8 cellular contexts compared by ENCODE assay signal in the genomic region with DNA sequence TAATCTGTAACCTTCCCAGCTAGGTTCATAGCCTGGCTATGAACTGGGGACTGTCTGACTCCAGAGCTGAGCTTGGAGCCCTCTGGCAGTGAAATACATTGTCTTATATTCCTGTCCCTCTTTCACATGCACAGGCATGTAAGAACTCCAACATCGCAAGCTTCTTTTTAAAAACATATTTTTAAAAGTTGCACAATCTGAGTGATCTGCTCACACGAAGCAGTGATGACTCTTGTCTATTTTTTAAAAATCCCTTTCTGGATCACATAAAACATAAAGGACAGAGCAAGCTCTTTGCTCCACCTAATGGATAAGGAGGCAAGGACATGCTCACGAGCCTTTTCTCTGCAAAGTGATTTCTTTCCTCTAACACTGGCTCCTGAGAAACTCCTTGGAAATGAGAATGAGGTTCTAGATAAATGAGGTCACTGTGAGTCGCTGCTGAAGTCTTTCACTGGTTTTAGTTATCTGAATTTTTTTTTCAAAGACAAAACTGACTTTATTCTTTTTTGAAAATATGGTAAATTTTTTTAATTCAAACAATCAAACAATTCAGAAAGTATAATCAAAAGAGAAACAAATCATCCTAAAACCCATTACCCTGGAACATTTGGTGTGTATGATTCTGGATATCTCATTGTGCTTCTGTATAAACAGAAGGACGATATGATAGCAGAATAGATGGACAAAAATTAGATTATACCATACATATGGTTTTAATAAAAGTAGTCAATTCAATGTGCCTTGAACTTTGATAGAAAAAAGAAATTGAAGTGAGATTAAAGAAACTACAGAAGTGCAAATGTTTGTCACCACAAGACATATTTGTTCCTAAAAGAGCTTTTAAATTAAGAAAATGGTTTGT. TPM values are rescaled to one million over a fixed set of nuclear protein-coding genes. Genes with fewer than 3 reads are reported as not detected.
A peak's percentile ranks its signal among the peaks of the same experiment; 100 is the strongest.
DNase-seq lines count a peak whose midpoint lies in the region; ATAC-seq, FAIRE-seq and TF ChIP-seq lines count a peak whose summit lies in the region.

No MANE protein-coding gene starts in this region.

- H3K79me2 ChIP-seq in HCT116 (ENCODE audit: insufficient read depth, low read length): no peaks in the 10 kb centered on the region

- TF ChIP-seq RAD21 in A549 (conservative IDR thresholded peaks at IDR 0.05 in 1 of 2, IDR thresholded peaks at IDR 0.05 in 1 of 2): peak; percentile 58 to 65
- TF ChIP-seq RAD21 in HCT116 (IDR thresholded peaks at IDR 0.05; ENCODE audit: low read depth): peak; percentile 83

- WGBS in A549 (ENCODE audit: missing lambda C conversion rate): under 1% methylated on average over 5 of the region's 5 CpGs
- 15 to 33% methylated on average over 5 of the region's 5 CpGs for WGBS in gastroesophageal sphincter (ENCODE audit: low coverage in 1 of 2), 2 donors
- 24 to 31% (median 28%) methylated on average over 5 of the region's 5 CpGs for WGBS in stomach, 5 donors

- H3K4me1 ChIP-seq in A549 (no peaks in the 10 kb centered on the region), HCT116 (ENCODE audit: control insufficient read depth in 1 of 2, insufficient read depth in 2 of 2, low read length in 2 of 2) (no peaks in the 10 kb centered on the region), RWPE2 (ENCODE audit: insufficient read depth, poor library complexity, severe bottlenecking) (peaks cover 13% of the 10 kb centered on the region), gastroesophageal sphincter (peaks cover 0 to 16% (median 14%) of the 10 kb centered on the region in 3 donors), stomach (peaks cover 0 to 4% (median 0%) of the 10 kb centered on the region in 4 donors)

- H3K27me3 Mint-ChIP-seq in naive thymus-derived CD8-positive, alpha-beta T cell: peaks cover 19 to 57% (median 47%) of the 10 kb centered on the region in 5 donors

- H4K20me1 ChIP-seq in HCT116 (ENCODE audit: insufficient read depth): no peaks in the 10 kb centered on the region

- no peaks in the 10 kb centered on the region for H3K9me3 Mint-ChIP-seq in naive thymus-derived CD8-positive, alpha-beta T cell

- TF ChIP-seq POLR2A in A549 (IDR thresholded peaks at IDR 0.05; ENCODE audit: low read length) (no peak), HCT116 (IDR thresholded peaks at IDR 0.05; ENCODE audit: borderline replicate concordance, extremely low read depth, insufficient read depth, insufficient read length) (no peak), gastroesophageal sphincter (IDR thresholded peaks at IDR 0.05) (no peak), stomach (IDR thresholded peaks at IDR 0.05) (no peak)

- FAIRE-seq in A549 (lab: Jason Lieb, UNC): peak; percentile 7

- H3K4me3 ChIP-seq in A549 (no peak overlapping the region), HCT116 (replicated peaks in 1 of 2; ENCODE audit: low read depth in 1 of 2, low read length in 2 of 2) (no peak overlapping the region), RWPE2 (ENCODE audit: severe bottlenecking) (no peak overlapping the region), gastroesophageal sphincter (no peak overlapping the region), stomach (no peak overlapping the region)

- H3K9me3 ChIP-seq in A549 (no peaks in the 10 kb centered on the region), HCT116 (ENCODE audit: control insufficient read depth in 1 of 2, insufficient read depth in 1 of 2, low read depth in 1 of 2, low read length in 2 of 2) (no peaks in the 10 kb centered on the region), RWPE2 (ENCODE audit: severe bottlenecking) (no peaks in the 10 kb centered on the region), gastroesophageal sphincter (no peaks in the 10 kb centered on the region), stomach (no peaks in the 10 kb centered on the region)

- H3K27me3 ChIP-seq in HCT116 (ENCODE audit: insufficient read depth, low read length): no peaks in the 10 kb centered on the region
- no peaks in the 10 kb centered on the region for H3K27me3 ChIP-seq in RWPE2 (ENCODE audit: insufficient read depth, poor library complexity, severe bottlenecking)
- peaks cover 9% of the 10 kb centered on the region for H3K27me3 ChIP-seq in gastroesophageal sphincter
- H3K27me3 ChIP-seq in stomach: no peaks in the 10 kb centered on the region

- no peak overlapping the region for H3K9ac ChIP-seq in HCT116 (ENCODE audit: low read length)

- H3K9me2 ChIP-seq in HCT116 (ENCODE audit: insufficient read depth): no peaks in the 10 kb centered on the region

- peak; percentile 30 to 53 for DNase-seq in A549 (ENCODE audit: low read depth in 1 of 2, low spot score in 1 of 2)
- peak; percentile 26 for DNase-seq in HCT116 (ENCODE audit: low read depth, low spot score)
- no peak for DNase-seq in RWPE2 (ENCODE audit: low spot score)
- DNase-seq in stomach: no peak
- no peak for DNase-seq in naive thymus-derived CD8-positive, alpha-beta T cell

- peak; percentile 58 for TF ChIP-seq CTCF in A549 (IDR thresholded peaks at IDR 0.05)
- TF ChIP-seq CTCF in HCT116 (IDR thresholded peaks at IDR 0.05 in 2 of 3, conservative IDR thresholded peaks at IDR 0.05 in 1 of 3; ENCODE audit: borderline replicate concordance in 1 of 3, insufficient read depth in 1 of 3, low read depth in 2 of 3, low read length in 2 of 3): peak; percentile 59 to 81 (median 68)
- peak; percentile 89 for TF ChIP-seq CTCF in RWPE2 (IDR thresholded peaks at IDR 0.05; ENCODE audit: poor library complexity, severe bottlenecking)
- peak in 3 of 4 experiments; percentile 43 to 57 (median 53) for TF ChIP-seq CTCF in gastroesophageal sphincter (IDR thresholded peaks at IDR 0.05)
- peak in 5 of 7 experiments; percentile 24 to 54 (median 40) for TF ChIP-seq CTCF in stomach (IDR thresholded peaks at IDR 0.05)

- ATAC-seq in A549 (peak; percentile 81 to 92), HCT116 (peak; percentile 91), RWPE2 (ENCODE audit: low read depth) (peak; percentile 92), gastroesophageal sphincter (peak; percentile 88), GM18520 (IDR thresholded peaks at IDR 0.05; ENCODE audit: unreplicated experiment) (no peak), HG03135 (IDR thresholded peaks at IDR 0.05; ENCODE audit: unreplicated experiment) (no peak)
- no peak for ATAC-seq in naive thymus-derived CD8-positive, alpha-beta T cell

- H3K4me2 ChIP-seq in A549 (0 out of 3 replicates have a peak overlapping the region, but pooled peaks have one; percentile 19), HCT116 (ENCODE audit: low read length) (no peak overlapping the region)

- H3K36me3 ChIP-seq in HCT116 (ENCODE audit: control insufficient read depth in 1 of 2, insufficient read depth in 2 of 2, low read length in 2 of 2) (no peaks in the 10 kb centered on the region), RWPE2 (ENCODE audit: low read depth) (no peaks in the 10 kb centered on the region), gastroesophageal sphincter (no peaks in the 10 kb centered on the region), stomach (no peaks in the 10 kb centered on the region)

- no peaks in the 10 kb centered on the region for H3K4me1 Mint-ChIP-seq in naive thymus-derived CD8-positive, alpha-beta T cell

- H3K36me3 Mint-ChIP-seq in naive thymus-derived CD8-positive, alpha-beta T cell: no peaks in the 10 kb centered on the region

- no peak overlapping the region for H2AFZ ChIP-seq in HCT116 (ENCODE audit: low read depth, low read length, poor library complexity, severe bottlenecking)

- BruUV-seq in HCT116 (replicated peaks; lab: Mats Ljungman, UMichigan): no TSS peak

- intact Hi-C loops in HCT116 (cut with micrococcal nuclease): loop anchor here (1.0 to 10.0 kb wide), 2 partner anchors 46 to 169 kb away; no protein-coding TSS in a partner anchor
- intact Hi-C loops in stomach (cut with DNase I; ENCODE audit: low total_unique reads): no loop called here

- CTCF ChIA-PET in A549 (lab: Yijun Ruan, JAX): interaction anchor here (0.6 to 4.4 kb wide), 14 partner anchors 9 to 370 kb away, joined by 3 to 56 read pairs (median 4); no protein-coding TSS in a partner anchor
- CTCF ChIA-PET in HCT116 (lab: Charles Lee): interaction anchor here (0.6 to 2.5 kb wide), 9 partner anchors 13 to 370 kb away, joined by 3 to 11 read pairs (median 3); no protein-coding TSS in a partner anchor

- no peak for TF ChIP-seq EP300 in A549 (IDR thresholded peaks at IDR 0.05)
- no peak for TF ChIP-seq EP300 in gastroesophageal sphincter (IDR thresholded peaks at IDR 0.05)
- no peak for TF ChIP-seq EP300 in stomach (IDR thresholded peaks at IDR 0.05)

- no peak overlapping the region for H3K27ac Mint-ChIP-seq in naive thymus-derived CD8-positive, alpha-beta T cell

- RAD21 ChIA-PET in HCT116 (lab: Charles Lee; ENCODE audit: low non-redundant PET in 1 of 2, low total read pairs in 2 of 2, uncharacterized antibody in 2 of 2, unreplicated experiment in 2 of 2): no interaction called here

- no peak overlapping the region for H3K4me3 Mint-ChIP-seq in naive thymus-derived CD8-positive, alpha-beta T cell

- POLR2A ChIA-PET in A549 (lab: Yijun Ruan, JAX) (interaction anchor here (1.0 kb wide), 1 partner anchor 191 kb away, joined by 3 read pairs; a partner anchor contains a TSS), HCT116 (lab: Charles Lee) (no interaction called here)
- POLR2A ChIA-PET in naive thymus-derived CD8-positive, alpha-beta T cell (lab: Charles Lee): no interaction called here

- H3K27ac ChIP-seq in A549 (no peak overlapping the region), HCT116 (ENCODE audit: low read depth, low read length) (no peak overlapping the region), RWPE2 (ENCODE audit: poor library complexity, severe bottlenecking) (no peak overlapping the region), gastroesophageal sphincter (peak overlapping the region in 1 of 4 donors; percentile 35), stomach (no peak overlapping the region)

TF ChIP-seq in HCT116, 20 proteins besides CTCF, POLR2A, EP300 and RAD21 (continues in another document):
- TF ChIP-seq ZFX (IDR thresholded peaks at IDR 0.05) (no peak), JUND (IDR thresholded peaks at IDR 0.05) (no peak)

RNA-seq across cellular contexts. Expression of a gene that starts 30.8 kb away (rescaled TPM):
- polyA plus RNA-seq in A549 (2011; rRNA removed) (0.08 and 0.19 TPM in 2 replicates), A549 (2017; fragmentation: RNase III; extraction: RNeasy Plus Mini Kit Qiagen cat#74134 plus additional on column Dnase treatment) (not detected in 3 replicates), stomach (10 to 100 TPM in 1 of 3 donors, 1 to 10 TPM in 2; 6.8 to 13.6 (median 7.1) TPM)
- polyA plus RNA-seq in A549 (2012; cell fraction: cytosol; rRNA removed): 0.01 and 0.03 TPM in 2 replicates
- not detected in 2 replicates for polyA plus RNA-seq in A549 (2012; cell fraction: nucleus; rRNA removed)
- not detected in 2 replicates for polyA minus RNA-seq in A549 (2011; rRNA and poly(A)+ RNA removed)
- total RNA-seq in HCT116 (2021; ENCODE audit: unreplicated experiment) (1.1 TPM), gastroesophageal sphincter (1 to 10 TPM; 2.0 to 3.3 (median 2.3) TPM), stomach (10 to 100 TPM in 2 of 5 donors, 1 to 10 TPM in 2, under 1 TPM in 1; 0.45 to 38.5 (median 5.2) TPM)
- polyA plus RNA-seq in HCT116 (2012): 0.62 and 0.83 TPM in 2 replicates
- total RNA-seq in naive thymus-derived CD8-positive, alpha-beta T cell: not detected
- not detected for polyA plus RNA-seq in naive thymus-derived CD8-positive, alpha-beta T cell

Comparison
In these comparisons a context has a peak if more than half of its experiments do, and no peak if none do; other contexts are left out.
1. ATAC-seq: peak in A549 (2 of 2), HCT116 (single experiment), RWPE2 (single experiment) and gastroesophageal sphincter (single experiment); none in GM18520 (single experiment), HG03135 (single experiment) and naive thymus-derived CD8-positive, alpha-beta T cell (0 of 2).
2. DNase-seq: peak in A549 (2 of 2) and HCT116 (single experiment); none in RWPE2 (single experiment), stomach (single experiment) and naive thymus-derived CD8-positive, alpha-beta T cell (0 of 10).
3. Peak in every context shown above with its lines, with median percentiles within 50 percentile points of each other: CTCF ChIP-seq.